Comparison of ENCODE assay signal across 1 cellular context in genomic region chr19:30679789-30680188, GRCh38.
TF ChIP-seq lines count a peak whose summit lies in the region.

No MANE protein-coding gene starts in this region.

TF ChIP-seq in HepG2, 621 proteins besides CTCF, POLR2A, EP300 and RAD21 (continued from another document):
- TF ChIP-seq ZNF281 (CRISPR knock-in tag; IDR thresholded peaks at IDR 0.05; ENCODE audit: borderline replicate concordance) (no peak), FOSL2 (CRISPR knock-in tag; IDR thresholded peaks at IDR 0.05) (no peak), PTBP1 (IDR thresholded peaks at IDR 0.05; ENCODE audit: low read depth, low read length, poor library complexity, severe bottlenecking) (no peak)
